ENCODE assay signal across 8 cellular contexts in the genomic region with DNA sequence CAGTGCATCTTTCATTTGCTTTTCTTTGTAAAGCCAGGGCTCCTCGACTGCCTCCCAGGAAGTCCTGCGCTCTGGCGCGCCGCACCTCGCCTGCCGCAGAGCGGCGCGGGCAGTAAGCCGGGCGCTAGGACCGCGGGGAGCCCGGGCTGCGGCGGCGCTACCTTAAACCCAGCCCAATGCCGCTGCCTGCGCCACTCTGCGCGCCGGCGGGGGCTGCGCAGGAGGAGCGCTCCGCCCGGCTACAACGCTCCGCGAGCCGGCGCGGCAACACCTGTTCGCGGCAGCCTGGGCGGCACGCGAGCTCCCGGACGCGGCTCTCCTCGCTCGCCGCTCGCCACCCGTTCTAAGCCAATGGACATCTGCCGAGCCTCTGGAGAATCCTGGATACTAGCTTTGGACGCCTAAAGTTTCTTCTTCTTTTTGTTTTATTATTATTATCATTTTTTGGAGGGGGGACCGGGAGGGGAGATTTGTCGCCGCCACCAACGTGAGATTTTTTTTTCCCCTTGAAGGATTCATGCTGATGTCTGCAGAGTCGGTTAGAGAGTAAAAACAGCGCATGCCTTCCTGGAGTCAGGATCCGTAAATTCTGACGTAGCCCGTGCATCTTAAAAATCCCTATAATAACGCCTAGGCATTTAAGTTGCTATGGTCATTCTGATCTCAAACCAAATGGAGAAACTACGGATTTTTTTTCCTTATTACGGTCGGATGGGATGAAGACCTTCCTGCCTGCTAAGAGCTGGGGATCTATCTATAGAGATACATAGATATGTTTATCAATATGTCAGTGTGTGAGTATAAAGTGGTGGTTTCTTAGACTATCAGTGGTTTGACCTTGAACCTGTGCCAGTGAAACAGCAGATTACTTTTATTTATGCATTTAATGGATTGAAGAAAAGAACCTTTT. TPM values are rescaled to one million over a fixed set of nuclear protein-coding genes. Genes with fewer than 3 reads are reported as not detected.
DNase-seq lines count a peak whose midpoint lies in the region; ATAC-seq and TF ChIP-seq lines count a peak whose summit lies in the region.

TSS of gene FGF9 (plus strand) at position 191 of the 910 bp plus-strand sequence. CDS start 840 bp downstream, outside the sequence.

- H3K27ac ChIP-seq in endodermal cell (ENCODE audit: low read depth, low read length), result peak within 1 kb of the TSS; percentile 77

- H3K27me3 Mint-ChIP-seq in activated CD4-positive, alpha-beta memory T cell treated with anti-CD3 and anti-CD28 coated beads, Interleukin-2, amount 10 ng/mL, durations not matched to agents 7 days and 5 days, result peaks cover 65% of the 10 kb centered on the region
- H3K27me3 Mint-ChIP-seq in endodermal cell (ENCODE audit: insufficient read depth), result peaks cover 87% of the 10 kb centered on the region
- H3K27me3 Mint-ChIP-seq in mesothelial cell of epicardium (ENCODE audit: low read depth), result peaks cover 35% of the 10 kb centered on the region

- peak within 1 kb of the TSS; percentile 42 for H3K27ac Mint-ChIP-seq in activated CD4-positive, alpha-beta memory T cell treated with anti-CD3 and anti-CD28 coated beads, Interleukin-2, amount 10 ng/mL, durations not matched to agents 7 days and 5 days
- H3K27ac Mint-ChIP-seq in endodermal cell (no peak within 1 kb of the TSS), mesothelial cell of epicardium (peak within 1 kb of the TSS; percentile 91)

- H3K9me3 ChIP-seq in endodermal cell (ENCODE audit: control insufficient read depth, low read length), result no peaks in the 10 kb centered on the region

- H3K9ac ChIP-seq in endodermal cell (ENCODE audit: extremely low read depth, low read length, poor library complexity, severe bottlenecking), result peak within 1 kb of the TSS; percentile 6

- TF ChIP-seq POLR2A in GM19193 (IDR thresholded peaks at IDR 0.05; ENCODE audit: extremely low read depth, insufficient read depth, insufficient read length), result peak; percentile 66

- H3K4me1 ChIP-seq in endodermal cell (ENCODE audit: control insufficient read depth, insufficient read depth, low read length), result peaks cover 4% of the 10 kb centered on the region

- H3K36me3 Mint-ChIP-seq in activated CD4-positive, alpha-beta memory T cell treated with anti-CD3 and anti-CD28 coated beads, Interleukin-2, amount 10 ng/mL, durations not matched to agents 7 days and 5 days (ENCODE audit: low read depth), result no peaks in the 10 kb centered on the region
- H3K36me3 Mint-ChIP-seq in endodermal cell (ENCODE audit: low read depth) (no peaks in the 10 kb centered on the region), mesothelial cell of epicardium (no peaks in the 10 kb centered on the region)

- WGBS in endodermal cell (ENCODE audit: insufficient coverage in 1 of 2, insufficient read length in 1 of 2), 2 experiments, result 1% methylated on average over 34 to 61 of the region's 62 CpGs

- H3K27me3 ChIP-seq in endodermal cell (ENCODE audit: control insufficient read depth, insufficient read depth, low read length, poor library complexity, severe bottlenecking), result peaks cover 82% of the 10 kb centered on the region

- H3K4me3 Mint-ChIP-seq in activated CD4-positive, alpha-beta memory T cell treated with anti-CD3 and anti-CD28 coated beads, Interleukin-2, amount 10 ng/mL, durations not matched to agents 7 days and 5 days, result peak within 1 kb of the TSS; percentile 79
- H3K4me3 Mint-ChIP-seq in endodermal cell (peak within 1 kb of the TSS; percentile 69), mesothelial cell of epicardium (peak within 1 kb of the TSS; percentile 90)

- ATAC-seq in HG03342 (IDR thresholded peaks at IDR 0.05; ENCODE audit: unreplicated experiment), result peak; percentile 72

- H3K36me3 ChIP-seq in endodermal cell (ENCODE audit: control insufficient read depth, insufficient read depth, low read length), result no peaks in the 10 kb centered on the region

- peak within 1 kb of the TSS; percentile 84 for H3K4me3 ChIP-seq in endodermal cell (ENCODE audit: low read length)

- CTCF ChIA-PET in activated CD4-positive, alpha-beta memory T cell treated with anti-CD3 and anti-CD28 coated beads, Interleukin-2, amount 10 ng/mL, durations not matched to agents 7 days and 5 days (lab: Charles Lee), result interaction anchor here (0.6 to 1.0 kb wide), 2 partner anchors 27 to 33 kb away, joined by 3 read pairs; no protein-coding TSS in a partner anchor

- H3K9me3 Mint-ChIP-seq in activated CD4-positive, alpha-beta memory T cell treated with anti-CD3 and anti-CD28 coated beads, Interleukin-2, amount 10 ng/mL, durations not matched to agents 7 days and 5 days, result no peaks in the 10 kb centered on the region
- H3K9me3 Mint-ChIP-seq in endodermal cell (no peaks in the 10 kb centered on the region), mesothelial cell of epicardium (no peaks in the 10 kb centered on the region)

- peak; percentile 28 for TF ChIP-seq CTCF in endodermal cell (conservative IDR thresholded peaks at IDR 0.05)
- TF ChIP-seq CTCF in mesothelial cell of epicardium (IDR thresholded peaks at IDR 0.05; ENCODE audit: unreplicated experiment), result no peak

- H3K4me1 Mint-ChIP-seq in activated CD4-positive, alpha-beta memory T cell treated with anti-CD3 and anti-CD28 coated beads, Interleukin-2, amount 10 ng/mL, durations not matched to agents 7 days and 5 days, result peaks cover 45% of the 10 kb centered on the region
- H3K4me1 Mint-ChIP-seq in endodermal cell (peaks cover 26% of the 10 kb centered on the region), mesothelial cell of epicardium (peaks cover 46% of the 10 kb centered on the region)

- POLR2A ChIA-PET in activated CD4-positive, alpha-beta memory T cell treated with anti-CD3 and anti-CD28 coated beads, Interleukin-2, amount 10 ng/mL, durations not matched to agents 7 days and 5 days (lab: Charles Lee), result interaction anchor here (6.2 kb wide), 1 partner anchor 67 kb away, joined by 38 read pairs; the partner anchor contains the start of gene MICU2

- DNase-seq in CD1c-positive myeloid dendritic cell (ENCODE audit: extremely low spot score) (peak; percentile 80), NCI-H748 treated with DMSO at 0.1 percent for 48 hours (lab: John Stamatoyannopoulos, UW) (peak; percentile 96), endodermal cell (peak; percentile 92), mesothelial cell of epicardium (ENCODE audit: low spot score in 2 of 2, unreplicated experiment in 2 of 2) (peak; percentile 52 to 82)
- peak; percentile 84 for DNase-seq in activated CD4-positive, alpha-beta memory T cell treated with anti-CD3 and anti-CD28 coated beads, Interleukin-2, amount 10 ng/mL, durations not matched to agents 7 days and 5 days
- DNase-seq in stimulated activated CD8-positive, alpha-beta memory T cell treated with anti-CD3 and anti-CD28 coated beads, Interleukin-15, amount 100 ng/mL, for 48 hours (ENCODE audit: low read depth in 2 of 2), result peak; percentile 70 to 73

RNA-seq across cellular contexts. Expression of gene FGF9, which starts in this region (rescaled TPM):
- total RNA-seq in activated CD4-positive, alpha-beta memory T cell treated with anti-CD3 and anti-CD28 coated beads, Interleukin-2, amount 10 ng/mL, durations not matched to agents 7 days and 5 days, result under 1 TPM; 0.08 to 0.20 TPM
- total RNA-seq in endodermal cell, result under 1 TPM in 1 of 2 donors, not detected in 1; 0.07 TPM
- polyA plus RNA-seq in endodermal cell (2013, experiment 1 of 2), result 2.8 TPM
- 2.1 TPM for polyA plus RNA-seq in endodermal cell (2013, experiment 2 of 2)
- 17.3 to 20.9 TPM (median 17.8 TPM) in 3 replicates for total RNA-seq in mesothelial cell of epicardium

Comparison
In these comparisons a context has a peak if more than half of its experiments do, and no peak if none do; other contexts are left out.
1. Peak in every context shown above with its lines: DNase-seq, ATAC-seq, H3K4me3 ChIP-seq and H3K27ac ChIP-seq.
2. RNA of gene FGF9 (total RNA-seq): 17.3 to 20.9 TPM in mesothelial cell of epicardium; 0.08 to 0.20 TPM in activated CD4-positive, alpha-beta memory T cell treated with anti-CD3 and anti-CD28 coated beads, Interleukin-2, amount 10 ng/mL, durations not matched to agents 7 days and 5 days and 0.07 TPM in endodermal cell; every median in the first group is over 10 times any median in the second.
3. Peak in DNase-seq in activated CD4-positive, alpha-beta memory T cell treated with anti-CD3 and anti-CD28 coated beads, Interleukin-2, amount 10 ng/mL, durations not matched to agents 7 days and 5 days; RNA of the gene not detected or under 1 TPM.